In the genomic region with DNA sequence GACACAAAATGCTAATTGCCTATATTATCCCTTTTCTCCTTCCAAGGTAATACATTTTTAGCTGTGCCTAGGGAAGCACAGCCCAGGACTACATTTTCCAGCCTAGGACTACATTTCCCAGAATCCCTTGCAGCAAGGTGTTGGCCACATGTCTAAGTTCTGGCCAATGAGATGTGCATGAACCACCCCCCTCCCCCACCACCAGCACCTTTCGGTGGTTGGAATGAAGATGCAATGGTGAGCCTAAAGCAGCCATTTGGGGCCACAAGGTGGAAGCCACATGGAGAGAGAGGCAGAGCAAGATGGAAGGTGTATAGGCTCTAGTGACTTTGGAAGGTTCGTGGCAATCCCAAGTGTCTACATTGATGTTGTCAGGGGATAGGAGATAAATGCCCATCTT, we compare ENCODE assay signal across 10 cellular contexts. TPM values are rescaled to one million over a fixed set of nuclear protein-coding genes. Genes with fewer than 3 reads are reported as not detected.
DNase-seq lines count a peak whose midpoint lies in the region; ATAC-seq and TF ChIP-seq lines count a peak whose summit lies in the region.
"Had no signal": no experiment of that assay in that cellular context is flagged by ENCODE, and none has a peak within 500 bp of the region (broad histone marks: within the 10 kb centered on the region; RNA-seq: fewer than 3 reads in every experiment).

No MANE protein-coding gene starts in this region.

- no peak for TF ChIP-seq CTCF in chondrocyte (IDR thresholded peaks at IDR 0.05)

- H3K27ac Mint-ChIP-seq in activated CD4-positive, alpha-beta memory T cell treated with anti-CD3 and anti-CD28 coated beads for 36 hours: no peak overlapping the region
- H3K27ac Mint-ChIP-seq in immature natural killer cell: no peak overlapping the region
- H3K27ac Mint-ChIP-seq in chondrocyte (ENCODE audit: unreplicated experiment): no peak overlapping the region
- H3K27ac Mint-ChIP-seq: activated naive CD8-positive, alpha-beta T cell had no signal

- no peaks in the 10 kb centered on the region for H3K4me1 Mint-ChIP-seq in activated CD4-positive, alpha-beta memory T cell treated with anti-CD3 and anti-CD28 coated beads for 36 hours (ENCODE audit: low read depth)
- H3K4me1 Mint-ChIP-seq in immature natural killer cell (no peaks in the 10 kb centered on the region), chondrocyte (ENCODE audit: low read depth) (peaks cover 7% of the 10 kb centered on the region)

- peaks cover 4% of the 10 kb centered on the region for H3K27me3 Mint-ChIP-seq in activated CD4-positive, alpha-beta memory T cell treated with anti-CD3 and anti-CD28 coated beads for 36 hours
- peaks cover 0 to 3% (median 2%) of the 10 kb centered on the region in 3 donors for H3K27me3 Mint-ChIP-seq in immature natural killer cell (ENCODE audit: low read depth in 3 of 3)
- H3K27me3 Mint-ChIP-seq in chondrocyte (ENCODE audit: low read depth): no peaks in the 10 kb centered on the region

- intact Hi-C loops in activated CD4-positive, alpha-beta memory T cell treated with anti-CD3 and anti-CD28 coated beads for 36 hours (cut with micrococcal nuclease): no loop called here

- H3K9me3 Mint-ChIP-seq in activated CD4-positive, alpha-beta memory T cell treated with anti-CD3 and anti-CD28 coated beads for 36 hours: no peaks in the 10 kb centered on the region
- H3K9me3 Mint-ChIP-seq in immature natural killer cell (no peaks in the 10 kb centered on the region), chondrocyte (ENCODE audit: low read depth) (peaks cover 2% of the 10 kb centered on the region)

- H3K36me3 Mint-ChIP-seq in activated CD4-positive, alpha-beta memory T cell treated with anti-CD3 and anti-CD28 coated beads for 36 hours: no peaks in the 10 kb centered on the region
- H3K36me3 Mint-ChIP-seq in immature natural killer cell: no peaks in the 10 kb centered on the region
- no peaks in the 10 kb centered on the region for H3K36me3 Mint-ChIP-seq in chondrocyte (ENCODE audit: low read depth)
- H3K36me3 Mint-ChIP-seq: activated naive CD8-positive, alpha-beta T cell had no signal

- H3K4me3 Mint-ChIP-seq in activated CD4-positive, alpha-beta memory T cell treated with anti-CD3 and anti-CD28 coated beads for 36 hours: no peak overlapping the region
- no peak overlapping the region for H3K4me3 Mint-ChIP-seq in immature natural killer cell
- no peak overlapping the region for H3K4me3 Mint-ChIP-seq in chondrocyte (ENCODE audit: unreplicated experiment)
- H3K4me3 Mint-ChIP-seq: activated naive CD8-positive, alpha-beta T cell had no signal

- DNase-seq in DMS 273 (lab: John Stamatoyannopoulos, UW; ENCODE audit: unreplicated experiment): peak; percentile 75
- DNase-seq in DMS 273 treated with DMSO at 0.1 percent for 48 hours (lab: John Stamatoyannopoulos, UW): no peak
- peak; percentile 9 to 20 for DNase-seq in Kasumi-1 (lab: John Stamatoyannopoulos, UW)
- DNase-seq in activated CD4-positive, alpha-beta memory T cell treated with anti-CD3 and anti-CD28 coated beads for 36 hours: peak; percentile 46
- DNase-seq in lung microvascular endothelial cell (ENCODE audit: low read depth in 2 of 2): peak; percentile 57
- no peak for DNase-seq in immature natural killer cell
- DNase-seq in chondrocyte (ENCODE audit: low spot score): no peak
- DNase-seq: NCI-H2029 treated with DMSO at 0.1 percent for 48 hours had no signal

- POLR2A ChIA-PET in activated CD4-positive, alpha-beta memory T cell treated with anti-CD3 and anti-CD28 coated beads for 36 hours (lab: Charles Lee): no interaction called here

- no peak for ATAC-seq in HG03432 (IDR thresholded peaks at IDR 0.05; ENCODE audit: unreplicated experiment)

- CTCF ChIA-PET in activated CD4-positive, alpha-beta memory T cell treated with anti-CD3 and anti-CD28 coated beads for 36 hours (lab: Charles Lee): no interaction called here

RNA-seq across cellular contexts. Expression of a gene that starts 16.2 kb away (rescaled TPM):
- total RNA-seq in activated CD4-positive, alpha-beta memory T cell treated with anti-CD3 and anti-CD28 coated beads for 36 hours: under 1 TPM; 0.02 TPM
- total RNA-seq in lung microvascular endothelial cell (under 0.01 TPM in 2 replicates), chondrocyte (2.0 to 3.9 TPM (median 2.1 TPM) in 3 replicates)
- not detected for polyA plus RNA-seq in immature natural killer cell

RNA-seq across cellular contexts. Expression of a gene that starts 47.4 kb away (rescaled TPM):
- total RNA-seq in activated CD4-positive, alpha-beta memory T cell treated with anti-CD3 and anti-CD28 coated beads for 36 hours: 10 to 100 TPM; 63.0 to 71.2 TPM
- total RNA-seq in lung microvascular endothelial cell (26.0 and 39.7 TPM in 2 replicates), chondrocyte (34.7 to 64.4 TPM (median 61.3 TPM) in 3 replicates)
- 10 to 100 TPM; 14.7 to 51.5 (median 17.7) TPM for polyA plus RNA-seq in immature natural killer cell

Comparison
In these comparisons a context has a peak if more than half of its experiments do, and no peak if none do; other contexts are left out.
1. DNase-seq: peak in DMS 273 (single experiment), Kasumi-1 (2 of 2), activated CD4-positive, alpha-beta memory T cell treated with anti-CD3 and anti-CD28 coated beads for 36 hours (single experiment) and lung microvascular endothelial cell (2 of 2); none in DMS 273 treated with DMSO at 0.1 percent for 48 hours (single experiment), immature natural killer cell (0 of 3) and chondrocyte (single experiment).